ENCODE assay signal across 21 cellular contexts in genomic region chr22:32817137-32817536, GRCh38. TPM values are rescaled to one million over a fixed set of nuclear protein-coding genes. Genes with fewer than 3 reads are reported as not detected.
A peak's percentile ranks its signal among the peaks of the same experiment; 100 is the strongest.
DNase-seq lines count a peak whose midpoint lies in the region; TF ChIP-seq lines count a peak whose summit lies in the region.
"Had no signal": no experiment of that assay in that cellular context is flagged by ENCODE, and none has a peak within 500 bp of the region (broad histone marks: within the 10 kb centered on the region; RNA-seq: fewer than 3 reads in every experiment).

No MANE protein-coding gene starts in this region.

- in situ Hi-C loops in mammary epithelial cell (cut with MboI; ENCODE audit: low sequenced_read_pairs in 2 of 2) (loop anchor here in 1 of 2 donors (10.0 kb wide), 1 partner anchor 178 kb away; no protein-coding TSS in a partner anchor), GM23248 (cut with MboI) (no loop called here)

- peaks cover 93% of the 10 kb centered on the region for H3F3A ChIP-seq in GM23248 (ENCODE audit: insufficient read depth)

- TF ChIP-seq CTCF in MCF 10A (IDR thresholded peaks at IDR 0.05; ENCODE audit: unreplicated experiment) (no peak), mammary epithelial cell (conservative IDR thresholded peaks at IDR 0.05 in 1 of 2, IDR thresholded peaks at IDR 0.05 in 1 of 2; ENCODE audit: extremely low read depth in 1 of 2, insufficient read depth in 1 of 2, low read depth in 1 of 2, low read length in 2 of 2) (no peak), endothelial cell (IDR thresholded peaks at IDR 0.05; ENCODE audit: unreplicated experiment) (no peak)

- BruUV-seq in MCF 10A (replicated peaks; lab: Mats Ljungman, UMichigan), result no TSS peak
- BruUV-seq in mammary epithelial cell (replicated peaks; lab: Mats Ljungman, UMichigan), result no TSS peak

- POLR2A ChIA-PET in MCF 10A (lab: Yijun Ruan, JAX), result no interaction called here

- H3K9me3 ChIP-seq in mammary epithelial cell (replicated peaks; ENCODE audit: insufficient read depth, low read length) (no peaks in the 10 kb centered on the region), GM23248 (ENCODE audit: low read depth) (no peaks in the 10 kb centered on the region), subcutaneous abdominal adipose tissue (ENCODE audit: control insufficient read depth in 5 of 5, low read length in 5 of 5) (no peaks in the 10 kb centered on the region)
- H3K9me3 ChIP-seq: BE2C had no signal

- H3K4me3 Mint-ChIP-seq in MCF 10A (ENCODE audit: unreplicated experiment) (no peak overlapping the region), endothelial cell (ENCODE audit: unreplicated experiment) (no peak overlapping the region), immature natural killer cell (no peak overlapping the region)

- H3K9me3 Mint-ChIP-seq in MCF 10A (ENCODE audit: unreplicated experiment) (no peaks in the 10 kb centered on the region), endothelial cell (ENCODE audit: unreplicated experiment) (no peaks in the 10 kb centered on the region), immature natural killer cell (no peaks in the 10 kb centered on the region)

- H3K79me2 ChIP-seq in mammary epithelial cell (ENCODE audit: insufficient read depth, low read length), result peaks cover 94% of the 10 kb centered on the region
- peaks cover 100% of the 10 kb centered on the region for H3K79me2 ChIP-seq in GM23248 (ENCODE audit: insufficient read depth)

- H2AFZ ChIP-seq in mammary epithelial cell (ENCODE audit: low read depth, low read length), result no peak overlapping the region
- no peak overlapping the region for H2AFZ ChIP-seq in GM23248

- intact Hi-C loops in MCF 10A (cut with micrococcal nuclease) (no loop called here), mammary epithelial cell (cut with micrococcal nuclease) (no loop called here)

- H3K4me2 ChIP-seq in mammary epithelial cell (ENCODE audit: insufficient read depth, low read depth, low read length) (no peak overlapping the region), GM23248 (ENCODE audit: unreplicated experiment) (no peak overlapping the region)

- H3K27me3 Mint-ChIP-seq in MCF 10A (ENCODE audit: insufficient read depth, unreplicated experiment) (no peaks in the 10 kb centered on the region), endothelial cell (ENCODE audit: unreplicated experiment) (peaks cover 5% of the 10 kb centered on the region), immature natural killer cell (ENCODE audit: low read depth in 3 of 3) (peaks cover 0 to 4% (median 0%) of the 10 kb centered on the region in 3 donors)

- H3K27me3 ChIP-seq in mammary epithelial cell (ENCODE audit: insufficient read depth, low read length), result no peaks in the 10 kb centered on the region
- no peaks in the 10 kb centered on the region for H3K27me3 ChIP-seq in GM23248 (replicated peaks; ENCODE audit: insufficient read depth)
- no peaks in the 10 kb centered on the region for H3K27me3 ChIP-seq in subcutaneous abdominal adipose tissue (ENCODE audit: control insufficient read depth in 5 of 5, insufficient read depth in 4 of 5, low read length in 5 of 5)
- H3K27me3 ChIP-seq: BE2C had no signal

- H3K27ac Mint-ChIP-seq in MCF 10A (ENCODE audit: low read depth, unreplicated experiment) (peak overlapping the region; percentile 40), endothelial cell (ENCODE audit: unreplicated experiment) (peak overlapping the region; percentile 13), immature natural killer cell (no peak overlapping the region)

- dilution Hi-C loops in mammary epithelial cell (cut with HindIII; ENCODE audit: low sequenced_read_pairs), result no loop called here

- H3K36me3 ChIP-seq in mammary epithelial cell (ENCODE audit: insufficient read depth, low read length) (peaks cover under 1% of the 10 kb centered on the region), GM23248 (ENCODE audit: low read depth) (peaks cover 39% of the 10 kb centered on the region), subcutaneous abdominal adipose tissue (ENCODE audit: control insufficient read depth in 5 of 5, insufficient read depth in 5 of 5, low read length in 5 of 5) (peaks cover 0 to 54% (median 27%) of the 10 kb centered on the region in 5 donors)
- H3K36me3 ChIP-seq: BE2C had no signal

- H4K20me1 ChIP-seq in mammary epithelial cell (ENCODE audit: insufficient read depth, low read length) (no peaks in the 10 kb centered on the region), GM23248 (ENCODE audit: insufficient read depth) (peaks cover 35% of the 10 kb centered on the region)

- H3K4me3 ChIP-seq in mammary epithelial cell (replicated peaks in 1 of 3; ENCODE audit: insufficient read depth in 1 of 3, low read depth in 2 of 3, low read length in 3 of 3), result no peak overlapping the region
- no peak overlapping the region for H3K4me3 ChIP-seq in GM23248
- no peak overlapping the region for H3K4me3 ChIP-seq in subcutaneous abdominal adipose tissue (ENCODE audit: low read depth in 1 of 5, low read length in 5 of 5)

- DNase-seq in MCF 10A (ENCODE audit: unreplicated experiment) (no peak), mammary epithelial cell (no peak), GM23248 (no peak), endothelial cell (ENCODE audit: low spot score) (no peak), mesenteric fat pad (ENCODE audit: low spot score) (no peak), immature natural killer cell (no peak)
- DNase-seq: 8988T; ACHN; BE2C; Calu3; DND-41; Karpas-422; NCI-H2029; NCI-H446 treated with DMSO at 0.1 percent for 48 hours; NCI-H526; NCI-H82; NK-92 treated with Interleukin-12 subunit alpha and Interleukin-12 subunit beta, amount 100 ng/mL, for 24 hours; PC-3; SHP77 had no signal

- H3K27ac ChIP-seq in mammary epithelial cell (ENCODE audit: insufficient read depth, low read depth, low read length) (no peak overlapping the region), GM23248 (peak overlapping the region; percentile 51), subcutaneous abdominal adipose tissue (ENCODE audit: low read depth, low read length) (peak overlapping the region; percentile 26)

- no peak overlapping the region for H3K9ac ChIP-seq in mammary epithelial cell (ENCODE audit: insufficient read depth, low read length)
- H3K9ac ChIP-seq in GM23248, result no peak overlapping the region
- H3K9ac ChIP-seq in subcutaneous abdominal adipose tissue (ENCODE audit: low read length in 5 of 5), result no peak overlapping the region

- H3K4me1 ChIP-seq in mammary epithelial cell (ENCODE audit: insufficient read depth, low read length) (peaks cover 23% of the 10 kb centered on the region), GM23248 (ENCODE audit: insufficient read depth) (peaks cover 39% of the 10 kb centered on the region), subcutaneous abdominal adipose tissue (ENCODE audit: control insufficient read depth in 5 of 5, insufficient read depth in 5 of 5, low read length in 5 of 5) (peaks cover 15 to 93% (median 85%) of the 10 kb centered on the region in 5 donors)
- H3K4me1 ChIP-seq: BE2C had no signal

- 90% methylated on average over 1 of the region's 1 CpG for WGBS in mammary epithelial cell (ENCODE audit: low coverage, missing lambda C conversion rate)
- 96 to 100% methylated on average over 1 of the region's 1 CpG for WGBS in GM23248 (ENCODE audit: low coverage in 1 of 2, low lambda C conversion rate in 2 of 2, missing lambda C conversion rate in 2 of 2), 2 experiments

- peaks cover 7% of the 10 kb centered on the region for H3K36me3 Mint-ChIP-seq in MCF 10A (ENCODE audit: insufficient read depth, unreplicated experiment)
- H3K36me3 Mint-ChIP-seq in endothelial cell (ENCODE audit: low read depth, unreplicated experiment), result peaks cover 21% of the 10 kb centered on the region
- H3K36me3 Mint-ChIP-seq in immature natural killer cell, result no peaks in the 10 kb centered on the region

- CTCF ChIA-PET in MCF 10A (lab: Yijun Ruan, JAX) (interaction anchor here (0.8 to 1.0 kb wide), 3 partner anchors 19 to 342 kb away, joined by 3 to 5 read pairs (median 4); partner anchors contain the start of gene FBXO7), mammary epithelial cell (lab: Charles Lee; ENCODE audit: low non-redundant PET) (no interaction called here)

- peaks cover 27% of the 10 kb centered on the region for H3K4me1 Mint-ChIP-seq in MCF 10A (ENCODE audit: insufficient read depth, unreplicated experiment)
- peaks cover 33% of the 10 kb centered on the region for H3K4me1 Mint-ChIP-seq in endothelial cell (ENCODE audit: unreplicated experiment)
- H3K4me1 Mint-ChIP-seq in immature natural killer cell, result no peaks in the 10 kb centered on the region

- no peaks in the 10 kb centered on the region for H3K9me2 ChIP-seq in GM23248 (ENCODE audit: insufficient read depth)

RNA-seq across cellular contexts. Expression of gene TIMP3, which starts 15.6 kb away (rescaled TPM):
- total RNA-seq in MCF 10A (2022) (44.9 and 50.6 TPM in 2 replicates), mammary epithelial cell (100 to 1,000 TPM; 118 to 521 TPM), endothelial cell (ENCODE audit: unreplicated experiment) (73.5 TPM), mesenteric fat pad (493 TPM)
- polyA plus RNA-seq in mammary epithelial cell (105 TPM), GM23248 (2016; fragmentation: Nextera tagmentation; extraction: Ambion mirVana) (1,465 and 1,490 TPM in 2 replicates), immature natural killer cell (not detected)
- 154 TPM for polyA minus RNA-seq in mammary epithelial cell
- 1,244 and 1,254 TPM in 2 replicates for total RNA-seq in GM23248 (2014; rRNA removed; shearing (Covaris generic))
- total RNA-seq: HT-29, PC-3 had no signal

Comparison
In these comparisons a context has a peak if more than half of its experiments do, and no peak if none do; other contexts are left out.
1. H3K27ac Mint-ChIP-seq: peak in MCF 10A (single experiment) and endothelial cell (single experiment); none in immature natural killer cell (0 of 6).